ENCODE assay signal across 19 cellular contexts in genomic region chr5:179272326-179273073, GRCh38.
DNase-seq lines count a peak whose midpoint lies in the region; ATAC-seq, FAIRE-seq and TF ChIP-seq lines count a peak whose summit lies in the region.
"Had no signal": no experiment of that assay in that cellular context is flagged by ENCODE, and none has a peak within 500 bp of the region (broad histone marks: within the 10 kb centered on the region; RNA-seq: fewer than 3 reads in every experiment).

No MANE protein-coding gene starts in this region.

- H3F3A ChIP-seq in GM23248 (ENCODE audit: insufficient read depth): peaks cover 42% of the 10 kb centered on the region

- H3K9me3 ChIP-seq in GM23248 (ENCODE audit: low read depth): no peaks in the 10 kb centered on the region
- H3K9me3 ChIP-seq in kidney (ENCODE audit: control insufficient read depth in 1 of 2, low read length in 2 of 2): no peaks in the 10 kb centered on the region
- no peaks in the 10 kb centered on the region for H3K9me3 ChIP-seq in sigmoid colon
- H3K9me3 ChIP-seq: heart left ventricle had no signal

- DNase-seq in GM23248 (no peak), coronary artery (ENCODE audit: low spot score) (peak; percentile 73), kidney (peak; percentile 61), sigmoid colon (peak; percentile 64), GM19240 (ENCODE audit: insufficient read length, low spot score) (no peak), AG08395 (ENCODE audit: low spot score) (no peak), MV-4-11 (lab: John Stamatoyannopoulos, UW) (no peak)
- DNase-seq: activated gamma-delta T cell; EL; NCI-H146; NCI-H226; stimulated activated CD4-positive, alpha-beta T cell treated with anti-CD3 and anti-CD28 coated beads, Interleukin-15, amount 100 ng/mL, for 24 hours had no signal

- no peaks in the 10 kb centered on the region for H3K27me3 ChIP-seq in GM23248 (replicated peaks; ENCODE audit: insufficient read depth)
- no peaks in the 10 kb centered on the region for H3K27me3 ChIP-seq in sigmoid colon
- H3K27me3 ChIP-seq: dorsolateral prefrontal cortex had no signal

- H3K27ac ChIP-seq in GM23248: 0 out of 2 replicates have a peak overlapping the region, but pooled peaks have one; percentile 100
- peak overlapping the region; percentile 87 to 93 for H3K27ac ChIP-seq in coronary artery
- H3K27ac ChIP-seq in kidney (ENCODE audit: low read depth in 2 of 2, low read length in 2 of 2): no peak overlapping the region
- H3K27ac ChIP-seq in sigmoid colon: peak overlapping the region in 2 of 4 donors; percentile 49 to 74
- H3K27ac ChIP-seq: dorsolateral prefrontal cortex, parathyroid adenoma had no signal

- no peaks in the 10 kb centered on the region for H3K9me2 ChIP-seq in GM23248 (ENCODE audit: insufficient read depth)

- H3K36me3 ChIP-seq in GM23248 (ENCODE audit: low read depth) (no peaks in the 10 kb centered on the region), kidney (ENCODE audit: control insufficient read depth in 1 of 2, insufficient read depth in 2 of 2, low read length in 2 of 2) (no peaks in the 10 kb centered on the region), sigmoid colon (no peaks in the 10 kb centered on the region)
- H3K36me3 ChIP-seq: heart left ventricle had no signal

- FAIRE-seq in kidney (lab: Jason Lieb, UNC): no peak
- FAIRE-seq: HTR-8/SVneo, keratinocyte had no signal

- in situ Hi-C loops in GM23248 (cut with MboI): no loop called here

- H3K4me3 ChIP-seq in GM23248 (no peak overlapping the region), coronary artery (no peak overlapping the region), kidney (ENCODE audit: low read length in 2 of 2) (no peak overlapping the region), sigmoid colon (no peak overlapping the region)
- H3K4me3 ChIP-seq: dorsolateral prefrontal cortex, heart left ventricle had no signal

- no peak overlapping the region for H3K4me2 ChIP-seq in GM23248 (ENCODE audit: unreplicated experiment)

- ATAC-seq in HG02571 (IDR thresholded peaks at IDR 0.05; ENCODE audit: unreplicated experiment): no peak
- ATAC-seq: esophagus mucosa had no signal

- WGBS in GM23248 (ENCODE audit: low coverage in 1 of 2, low lambda C conversion rate in 2 of 2, missing lambda C conversion rate in 2 of 2), 2 experiments: 88% methylated on average over 16 to 18 of the region's 19 CpGs
- WGBS in sigmoid colon, 2 donors: 89 to 90% methylated on average over 19 of the region's 19 CpGs

- no peak for TF ChIP-seq EP300 in sigmoid colon (IDR thresholded peaks at IDR 0.05)

- no peak for TF ChIP-seq POLR2A in sigmoid colon (IDR thresholded peaks at IDR 0.05)

- H3K4me1 ChIP-seq in GM23248 (ENCODE audit: insufficient read depth): peaks cover 68% of the 10 kb centered on the region
- H3K4me1 ChIP-seq in kidney (ENCODE audit: control insufficient read depth in 1 of 2, insufficient read depth in 1 of 2, low read depth in 1 of 2, low read length in 2 of 2): peaks cover 0 to 12% of the 10 kb centered on the region in 2 donors
- peaks cover 0 to 61% (median 45%) of the 10 kb centered on the region in 4 donors for H3K4me1 ChIP-seq in sigmoid colon
- H3K4me1 ChIP-seq: parathyroid adenoma had no signal

- H3K79me2 ChIP-seq in GM23248 (ENCODE audit: insufficient read depth): peaks cover 81% of the 10 kb centered on the region
- H3K79me2 ChIP-seq: parathyroid adenoma had no signal

- no peak overlapping the region for H2AFZ ChIP-seq in GM23248
- H2AFZ ChIP-seq: parathyroid adenoma had no signal

- no peaks in the 10 kb centered on the region for H4K20me1 ChIP-seq in GM23248 (ENCODE audit: insufficient read depth)

- intact Hi-C loops in kidney (cut with DNase I) (no loop called here), sigmoid colon (cut with DNase I) (no loop called here)

- no peak for TF ChIP-seq CTCF in coronary artery (IDR thresholded peaks at IDR 0.05)
- no peak for TF ChIP-seq CTCF in kidney (IDR thresholded peaks at IDR 0.05; ENCODE audit: borderline replicate concordance, extremely low read depth, insufficient read depth)
- TF ChIP-seq CTCF in sigmoid colon (IDR thresholded peaks at IDR 0.05): no peak

- peak overlapping the region; percentile 95; the same call in 1 of the 2 replicates for H3K9ac ChIP-seq in GM23248
- no peak overlapping the region for H3K9ac ChIP-seq in kidney (ENCODE audit: low read length in 2 of 2)
- H3K9ac ChIP-seq: parathyroid adenoma had no signal

Comparison
In these comparisons a context has a peak if more than half of its experiments do, and no peak if none do; other contexts are left out.
1. DNase-seq: peak in coronary artery (single experiment), kidney (single experiment) and sigmoid colon (single experiment); none in GM23248 (single experiment), GM19240 (single experiment), AG08395 (single experiment) and MV-4-11 (single experiment).
2. H3K27ac ChIP-seq: peak in GM23248 (single experiment) and coronary artery (2 of 2); none in kidney (0 of 2).